In the genomic region with DNA sequence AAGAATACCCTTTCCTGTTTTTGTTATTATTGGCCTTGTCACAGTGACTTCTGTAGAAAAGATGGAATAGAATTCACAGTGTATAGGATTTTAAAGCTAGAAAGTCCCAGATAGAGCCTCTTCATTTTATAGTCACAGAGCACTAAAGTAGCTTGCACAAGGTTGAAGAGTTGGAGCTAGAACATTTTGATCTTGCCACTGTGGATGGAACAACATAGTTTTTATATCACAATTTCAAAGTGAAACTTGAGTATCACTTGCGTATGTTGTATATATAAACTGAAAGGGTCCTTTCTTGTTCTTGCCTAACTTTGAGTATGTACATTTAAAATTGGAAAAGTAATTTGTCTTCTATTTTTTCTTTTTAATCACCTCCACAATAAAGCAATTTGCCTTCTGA, we compare ENCODE assay signal across 10 cellular contexts. TPM values are rescaled to one million over a fixed set of nuclear protein-coding genes. Genes with fewer than 3 reads are reported as not detected.
A peak's percentile ranks its signal among the peaks of the same experiment; 100 is the strongest.
DNase-seq lines count a peak whose midpoint lies in the region; ATAC-seq and TF ChIP-seq lines count a peak whose summit lies in the region.
"Had no signal": no experiment of that assay in that cellular context is flagged by ENCODE, and none has a peak within 500 bp of the region (broad histone marks: within the 10 kb centered on the region; RNA-seq: fewer than 3 reads in every experiment).

No MANE protein-coding gene starts in this region.

- H3K27me3 ChIP-seq in gastroesophageal sphincter (no peaks in the 10 kb centered on the region), stomach (no peaks in the 10 kb centered on the region)

- TF ChIP-seq EP300 in gastroesophageal sphincter (IDR thresholded peaks at IDR 0.05) (no peak), stomach (IDR thresholded peaks at IDR 0.05) (no peak)

- no peak for DNase-seq in activated CD4-positive, alpha-beta T cell treated with anti-CD3 and anti-CD28 coated beads, Interleukin-2, amount 10 ng/mL, durations not matched to agents 7 days and 5 days
- no peak for DNase-seq in activated CD4-positive, alpha-beta T cell treated with anti-CD3 and anti-CD28 coated beads for 48 hours
- DNase-seq in activated CD4-positive, alpha-beta memory T cell treated with anti-CD3 and anti-CD28 coated beads, Interleukin-2, amount 10 ng/mL, durations not matched to agents 7 days and 5 days: no peak
- DNase-seq in stomach (no peak), left colon (no peak), NOMO-1 (lab: John Stamatoyannopoulos, UW; ENCODE audit: unreplicated experiment in 2 of 2) (no peak), caudate nucleus (lab: John Stamatoyannopoulos, UW) (no peak)
- DNase-seq: activated gamma-delta T cell treated with Interleukin-2 at 50 U/mL for 16 hours had no signal

- TF ChIP-seq POLR2A in gastroesophageal sphincter (IDR thresholded peaks at IDR 0.05): no peak
- TF ChIP-seq POLR2A in stomach (IDR thresholded peaks at IDR 0.05): no peak

- TF ChIP-seq CTCF in gastroesophageal sphincter (IDR thresholded peaks at IDR 0.05) (no peak), stomach (IDR thresholded peaks at IDR 0.05) (no peak)

- H3K27ac ChIP-seq in gastroesophageal sphincter (peak overlapping the region; percentile 26 to 97 (median 82)), stomach (peak overlapping the region in 4 of 5 donors; percentile 1 to 99 (median 64)), caudate nucleus (ENCODE audit: low read depth, low read length) (no peak overlapping the region)

- H3K4me3 ChIP-seq in gastroesophageal sphincter (peak overlapping the region in 1 of 2 donors; percentile 87), stomach (peak overlapping the region in 2 of 4 donors; percentile 75 to 87)

- H3K9me3 Mint-ChIP-seq in activated CD4-positive, alpha-beta T cell treated with anti-CD3 and anti-CD28 coated beads, Interleukin-2, amount 10 ng/mL, durations not matched to agents 7 days and 5 days: no peaks in the 10 kb centered on the region
- no peaks in the 10 kb centered on the region for H3K9me3 Mint-ChIP-seq in activated CD4-positive, alpha-beta memory T cell treated with anti-CD3 and anti-CD28 coated beads, Interleukin-2, amount 10 ng/mL, durations not matched to agents 7 days and 5 days

- H3K4me1 ChIP-seq in gastroesophageal sphincter: peaks cover 0 to 77% (median 14%) of the 10 kb centered on the region in 3 donors
- peaks cover 21 to 68% (median 52%) of the 10 kb centered on the region in 4 donors for H3K4me1 ChIP-seq in stomach

- 29 to 47% methylated on average over 1 of the region's 1 CpG for WGBS in gastroesophageal sphincter (ENCODE audit: low coverage in 1 of 2), 2 donors
- WGBS in stomach, 5 donors: 36 to 68% (median 58%) methylated on average over 1 of the region's 1 CpG

- H3K27ac Mint-ChIP-seq in activated CD4-positive, alpha-beta T cell treated with anti-CD3 and anti-CD28 coated beads, Interleukin-2, amount 10 ng/mL, durations not matched to agents 7 days and 5 days: no peak overlapping the region
- H3K27ac Mint-ChIP-seq in activated CD4-positive, alpha-beta memory T cell treated with anti-CD3 and anti-CD28 coated beads, Interleukin-2, amount 10 ng/mL, durations not matched to agents 7 days and 5 days: peak overlapping the region; percentile 16

- H3K9me3 ChIP-seq in gastroesophageal sphincter (no peaks in the 10 kb centered on the region), stomach (no peaks in the 10 kb centered on the region)

- CTCF ChIA-PET in activated CD4-positive, alpha-beta T cell treated with anti-CD3 and anti-CD28 coated beads, Interleukin-2, amount 10 ng/mL, durations not matched to agents 7 days and 5 days (lab: Charles Lee): interaction anchor here (0.6 to 1.4 kb wide), 5 partner anchors 12 to 1491 kb away, joined by 3 to 5 read pairs (median 3); no protein-coding TSS in a partner anchor
- CTCF ChIA-PET in activated CD4-positive, alpha-beta memory T cell treated with anti-CD3 and anti-CD28 coated beads, Interleukin-2, amount 10 ng/mL, durations not matched to agents 7 days and 5 days (lab: Charles Lee): interaction anchor here (0.5 to 1.5 kb wide), 4 partner anchors 9 to 139 kb away, joined by 3 to 4 read pairs (median 4); no protein-coding TSS in a partner anchor

- peaks cover 15% of the 10 kb centered on the region for H3K36me3 Mint-ChIP-seq in activated CD4-positive, alpha-beta T cell treated with anti-CD3 and anti-CD28 coated beads, Interleukin-2, amount 10 ng/mL, durations not matched to agents 7 days and 5 days (ENCODE audit: low read depth)
- H3K36me3 Mint-ChIP-seq in activated CD4-positive, alpha-beta memory T cell treated with anti-CD3 and anti-CD28 coated beads, Interleukin-2, amount 10 ng/mL, durations not matched to agents 7 days and 5 days (ENCODE audit: low read depth): peaks cover 20% of the 10 kb centered on the region

- H3K27me3 Mint-ChIP-seq in activated CD4-positive, alpha-beta T cell treated with anti-CD3 and anti-CD28 coated beads, Interleukin-2, amount 10 ng/mL, durations not matched to agents 7 days and 5 days: no peaks in the 10 kb centered on the region
- no peaks in the 10 kb centered on the region for H3K27me3 Mint-ChIP-seq in activated CD4-positive, alpha-beta memory T cell treated with anti-CD3 and anti-CD28 coated beads, Interleukin-2, amount 10 ng/mL, durations not matched to agents 7 days and 5 days

- intact Hi-C loops in stomach (cut with DNase I; ENCODE audit: low total_unique reads) (loop anchor here (10.0 kb wide), 1 partner anchor 52 kb away; a partner anchor contains a TSS), left colon (cut with DNase I, micrococcal nuclease) (loop anchor here in 1 of 2 donors (10.0 kb wide), 1 partner anchor 52 kb away; a partner anchor contains a TSS)

- POLR2A ChIA-PET in activated CD4-positive, alpha-beta T cell treated with anti-CD3 and anti-CD28 coated beads, Interleukin-2, amount 10 ng/mL, durations not matched to agents 7 days and 5 days (lab: Charles Lee): no interaction called here
- POLR2A ChIA-PET in activated CD4-positive, alpha-beta memory T cell treated with anti-CD3 and anti-CD28 coated beads, Interleukin-2, amount 10 ng/mL, durations not matched to agents 7 days and 5 days (lab: Charles Lee): interaction anchor here (1.0 to 7.8 kb wide), 5 partner anchors 22 to 213 kb away, joined by 3 to 147 read pairs (median 7); a partner anchor contains a TSS

- no peak for ATAC-seq in gastroesophageal sphincter
- no peak for ATAC-seq in left colon
- ATAC-seq: sciatic nerve had no signal

- peaks cover 47% of the 10 kb centered on the region for H3K4me1 Mint-ChIP-seq in activated CD4-positive, alpha-beta T cell treated with anti-CD3 and anti-CD28 coated beads, Interleukin-2, amount 10 ng/mL, durations not matched to agents 7 days and 5 days
- H3K4me1 Mint-ChIP-seq in activated CD4-positive, alpha-beta memory T cell treated with anti-CD3 and anti-CD28 coated beads, Interleukin-2, amount 10 ng/mL, durations not matched to agents 7 days and 5 days: peaks cover 52% of the 10 kb centered on the region

- H3K4me3 Mint-ChIP-seq in activated CD4-positive, alpha-beta T cell treated with anti-CD3 and anti-CD28 coated beads, Interleukin-2, amount 10 ng/mL, durations not matched to agents 7 days and 5 days: peak overlapping the region; percentile 98
- H3K4me3 Mint-ChIP-seq in activated CD4-positive, alpha-beta memory T cell treated with anti-CD3 and anti-CD28 coated beads, Interleukin-2, amount 10 ng/mL, durations not matched to agents 7 days and 5 days: peak overlapping the region; percentile 100

- H3K36me3 ChIP-seq in gastroesophageal sphincter (no peaks in the 10 kb centered on the region), stomach (no peaks in the 10 kb centered on the region)

RNA-seq across cellular contexts. Expression of a gene that starts 2.7 kb away (rescaled TPM):
- total RNA-seq in activated CD4-positive, alpha-beta T cell treated with anti-CD3 and anti-CD28 coated beads, Interleukin-2, amount 10 ng/mL, durations not matched to agents 7 days and 5 days: 10 to 100 TPM; 38.9 to 43.5 TPM
- total RNA-seq in activated CD4-positive, alpha-beta memory T cell treated with anti-CD3 and anti-CD28 coated beads, Interleukin-2, amount 10 ng/mL, durations not matched to agents 7 days and 5 days: 10 to 100 TPM; 43.4 to 45.9 TPM
- total RNA-seq in gastroesophageal sphincter (100 to 1,000 TPM in 1 of 4 donors, 10 to 100 TPM in 3; 74.4 to 111 (median 87.9) TPM), stomach (100 to 1,000 TPM in 3 of 5 donors, 10 to 100 TPM in 2; 20.6 to 120 (median 104) TPM), left colon (10 to 100 TPM; 51.5 to 55.4 TPM)
- polyA plus RNA-seq in stomach: 10 to 100 TPM; 23.0 to 31.3 (median 23.6) TPM

RNA-seq across cellular contexts. Expression of a gene that starts 53.9 kb away (rescaled TPM):
- total RNA-seq in activated CD4-positive, alpha-beta T cell treated with anti-CD3 and anti-CD28 coated beads, Interleukin-2, amount 10 ng/mL, durations not matched to agents 7 days and 5 days: 100 to 1,000 TPM; 135 to 137 TPM
- total RNA-seq in activated CD4-positive, alpha-beta memory T cell treated with anti-CD3 and anti-CD28 coated beads, Interleukin-2, amount 10 ng/mL, durations not matched to agents 7 days and 5 days: 100 to 1,000 TPM; 185 to 187 TPM
- total RNA-seq in gastroesophageal sphincter (100 to 1,000 TPM in 3 of 4 donors, 10 to 100 TPM in 1; 98.6 to 152 (median 129) TPM), stomach (100 to 1,000 TPM in 1 of 5 donors, 10 to 100 TPM in 4; 24.5 to 183 (median 50.1) TPM), left colon (100 to 1,000 TPM; 158 to 159 TPM)
- polyA plus RNA-seq in stomach: 10 to 100 TPM; 15.2 to 42.2 (median 30.6) TPM
